In genomic region chr3:143849854-143850549, GRCh38 we compare ENCODE assay signal across 9 cellular contexts. TPM values are rescaled to one million over a fixed set of nuclear protein-coding genes. Genes with fewer than 3 reads are reported as not detected.
DNase-seq lines count a peak whose midpoint lies in the region; ATAC-seq, FAIRE-seq and TF ChIP-seq lines count a peak whose summit lies in the region.
"Had no signal": no experiment of that assay in that cellular context is flagged by ENCODE, and none has a peak within 500 bp of the region (broad histone marks: within the 10 kb centered on the region; RNA-seq: fewer than 3 reads in every experiment).

No MANE protein-coding gene starts in this region.

- DNase-seq in GM12892 (ENCODE audit: insufficient read length) (no peak), T-cell (no peak), lung microvascular endothelial cell (ENCODE audit: low read depth in 2 of 2) (peak; percentile 68 to 74), caudate nucleus (lab: John Stamatoyannopoulos, UW) (no peak), upper lobe of right lung (no peak), tibial artery (no peak)
- no peak for DNase-seq in stimulated activated CD4-positive, alpha-beta T cell treated with anti-CD3 and anti-CD28 coated beads, Interleukin-4, amount 100 ng/mL, for 4 hours
- DNase-seq: upper lobe of left lung had no signal

- TF ChIP-seq CTCF in upper lobe of right lung (IDR thresholded peaks at IDR 0.05) (no peak), tibial artery (IDR thresholded peaks at IDR 0.05) (no peak)

- H3K27me3 ChIP-seq in upper lobe of right lung, result no peaks in the 10 kb centered on the region
- no peaks in the 10 kb centered on the region for H3K27me3 ChIP-seq in tibial artery
- H3K27me3 ChIP-seq: upper lobe of left lung had no signal

- H3K36me3 Mint-ChIP-seq in T-cell, result no peaks in the 10 kb centered on the region

- peak overlapping the region; percentile 76 to 86 for H3K27ac Mint-ChIP-seq in T-cell

- FAIRE-seq in GM12892 (lab: Jason Lieb, UNC), result peak; percentile 93

- no peak overlapping the region for H3K4me3 ChIP-seq in upper lobe of right lung
- no peak overlapping the region for H3K4me3 ChIP-seq in tibial artery
- H3K4me3 ChIP-seq: upper lobe of left lung had no signal

- no peaks in the 10 kb centered on the region for H3K27me3 Mint-ChIP-seq in T-cell

- no peaks in the 10 kb centered on the region for H3K9me3 Mint-ChIP-seq in T-cell

- CTCF ChIA-PET in T-cell (lab: Charles Lee), result interaction anchor here in 1 of 2 donors (0.5 to 1.9 kb wide), 4 partner anchors 35 to 1222 kb away, joined by 3 to 5 read pairs (median 3); no protein-coding TSS in a partner anchor

- H3K4me1 ChIP-seq in upper lobe of right lung, result peaks cover 13% of the 10 kb centered on the region
- H3K4me1 ChIP-seq in tibial artery, result peaks cover 0 to 5% (median 2%) of the 10 kb centered on the region in 4 donors

- peak; percentile 35 for ATAC-seq in HG02623 (IDR thresholded peaks at IDR 0.05; ENCODE audit: unreplicated experiment)
- ATAC-seq in T-cell (replicated peaks in 1 of 4), result peak in 2 of 4 experiments; percentile 27 to 34
- no peak for ATAC-seq in upper lobe of right lung

- POLR2A ChIA-PET in T-cell (lab: Charles Lee), result interaction anchor here (0.6 to 1.0 kb wide), 2 partner anchors 25 to 121 kb away, joined by 3 read pairs; partner anchors contain the start of gene DIPK2A (in 1 of the 2)

- H3K9me3 ChIP-seq in upper lobe of right lung (no peaks in the 10 kb centered on the region), tibial artery (no peaks in the 10 kb centered on the region)
- H3K9me3 ChIP-seq: upper lobe of left lung had no signal

- H3K27ac ChIP-seq in caudate nucleus (ENCODE audit: low read depth, low read length) (no peak overlapping the region), upper lobe of right lung (no peak overlapping the region), tibial artery (no peak overlapping the region)
- H3K27ac ChIP-seq: upper lobe of left lung had no signal

- H3K4me1 Mint-ChIP-seq in T-cell, result peaks cover 55 to 63% (median 57%) of the 10 kb centered on the region in 3 donors

- peak overlapping the region; percentile 36 to 97 (median 92) for H3K4me3 Mint-ChIP-seq in T-cell

- intact Hi-C loops in upper lobe of right lung (cut with DNase I) (no loop called here), tibial artery (cut with DNase I; ENCODE audit: low total_unique reads) (no loop called here)

- H3K36me3 ChIP-seq in upper lobe of right lung, result no peaks in the 10 kb centered on the region
- H3K36me3 ChIP-seq in tibial artery, result no peaks in the 10 kb centered on the region
- H3K36me3 ChIP-seq: upper lobe of left lung had no signal

- TF ChIP-seq POLR2A in GM12892 (IDR thresholded peaks at IDR 0.05; ENCODE audit: low read depth, low read length), result no peak

RNA-seq across cellular contexts. Expression of gene SLC9A9, which starts 1.7 kb away (rescaled TPM):
- polyA plus RNA-seq in GM12892 (2012; ENCODE audit: missing spikeins), result 19.0 TPM
- total RNA-seq in T-cell (10 to 100 TPM; 11.2 to 36.8 (median 17.8) TPM), lung microvascular endothelial cell (3.7 and 7.1 TPM in 2 replicates), upper lobe of right lung (13.3 TPM)

Comparison
In these comparisons a context has a peak if more than half of its experiments do, and no peak if none do; other contexts are left out.
1. DNase-seq: peak in lung microvascular endothelial cell (2 of 2); none in GM12892 (single experiment), T-cell (0 of 34), caudate nucleus (0 of 61), upper lobe of right lung (single experiment), stimulated activated CD4-positive, alpha-beta T cell treated with anti-CD3 and anti-CD28 coated beads, Interleukin-4, amount 100 ng/mL, for 4 hours (0 of 2) and tibial artery (0 of 2).